In the genomic region with DNA sequence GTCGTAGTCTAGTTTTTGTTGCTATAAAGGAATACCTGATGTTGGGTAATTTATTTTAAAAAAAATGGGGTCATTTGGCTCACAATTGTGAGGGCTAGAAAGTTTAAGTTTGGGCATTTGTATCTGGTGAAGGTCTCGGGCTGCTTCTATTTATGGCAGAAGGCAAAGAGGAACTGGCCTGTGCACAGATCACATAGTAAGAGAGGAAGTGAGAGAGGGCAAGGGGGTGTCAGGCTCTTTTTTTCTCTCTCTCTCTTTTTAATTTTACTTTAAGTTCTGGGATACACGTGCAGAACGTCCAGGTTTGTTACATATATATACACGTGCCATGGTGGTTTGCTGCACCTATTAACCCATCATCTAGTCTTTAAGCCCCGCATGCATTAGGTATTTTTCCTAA, we compare ENCODE assay signal across 8 cellular contexts.
A peak's percentile ranks its signal among the peaks of the same experiment; 100 is the strongest.
DNase-seq lines count a peak whose midpoint lies in the region; ATAC-seq and TF ChIP-seq lines count a peak whose summit lies in the region.
"Had no signal": no experiment of that assay in that cellular context is flagged by ENCODE, and none has a peak within 500 bp of the region (broad histone marks: within the 10 kb centered on the region; RNA-seq: fewer than 3 reads in every experiment).

No MANE protein-coding gene starts in this region.

- no peaks in the 10 kb centered on the region for H3F3A ChIP-seq in Loucy (ENCODE audit: low read depth)

- no peaks in the 10 kb centered on the region for H3K79me2 ChIP-seq in Loucy (ENCODE audit: insufficient read depth, low read length)

- peaks cover 10% of the 10 kb centered on the region for H3K4me1 ChIP-seq in Loucy (ENCODE audit: insufficient read depth, low read length, poor library complexity, severe bottlenecking)

- H3K36me3 Mint-ChIP-seq in activated T-cell treated with anti-CD3 and anti-CD28 coated beads, Interleukin-2, amount 50 U/mL, for 4 hours (ENCODE audit: insufficient read depth), result peaks cover 1% of the 10 kb centered on the region

- H2AFZ ChIP-seq in Loucy (ENCODE audit: low read length), result no peak overlapping the region

- ATAC-seq in GM19035 (IDR thresholded peaks at IDR 0.05; ENCODE audit: unreplicated experiment), result peak; percentile 87
- peak; percentile 84 for ATAC-seq in HG02759 (IDR thresholded peaks at IDR 0.05; ENCODE audit: unreplicated experiment)
- no peak for ATAC-seq in activated T-cell treated with anti-CD3 and anti-CD28 coated beads, Interleukin-2, amount 50 U/mL, for 4 hours

- peak; percentile 62 for DNase-seq in pons (ENCODE audit: low spot score)
- DNase-seq in activated CD4-positive, CD25-positive, alpha-beta regulatory T cell treated with anti-CD3 and anti-CD28 coated beads, Interleukin-2, amount 50 U/mL, for 72 hours, result no peak
- no peak for DNase-seq in activated T-cell treated with anti-CD3 and anti-CD28 coated beads, Interleukin-2, amount 50 U/mL, for 4 hours
- DNase-seq in D341Med (ENCODE audit: low spot score), result no peak
- DNase-seq: activated CD4-positive, alpha-beta T cell treated with anti-CD3 and anti-CD28 coated beads, Interleukin-2, amount 50 U/mL, for 1 hour had no signal

- peak overlapping the region; percentile 34 for H3K4me2 ChIP-seq in Loucy (ENCODE audit: low read depth, low read length, poor library complexity, severe bottlenecking)

- no peaks in the 10 kb centered on the region for H3K27me3 ChIP-seq in Loucy (ENCODE audit: insufficient read depth, low read length, poor library complexity, severe bottlenecking)

- no peak overlapping the region for H3K4me3 Mint-ChIP-seq in activated T-cell treated with anti-CD3 and anti-CD28 coated beads, Interleukin-2, amount 50 U/mL, for 4 hours

- H3K4me1 Mint-ChIP-seq in activated T-cell treated with anti-CD3 and anti-CD28 coated beads, Interleukin-2, amount 50 U/mL, for 4 hours (ENCODE audit: low read depth), result peaks cover 38% of the 10 kb centered on the region

- no peak overlapping the region for H3K4me3 ChIP-seq in Loucy (ENCODE audit: low read length, poor library complexity, severe bottlenecking)

- H3K9me3 ChIP-seq in Loucy (ENCODE audit: insufficient read depth, low read depth, low read length), result peaks cover 6% of the 10 kb centered on the region; the same call in 1 of the 2 replicates

- H3K9ac ChIP-seq in Loucy (ENCODE audit: low read depth, low read length, poor library complexity, severe bottlenecking), result no peak overlapping the region

- no peaks in the 10 kb centered on the region for H3K9me2 ChIP-seq in Loucy (replicated peaks; ENCODE audit: low read depth, low read length)

- H3K27me3 Mint-ChIP-seq in activated T-cell treated with anti-CD3 and anti-CD28 coated beads, Interleukin-2, amount 50 U/mL, for 4 hours (ENCODE audit: low read depth), result peaks cover 14% of the 10 kb centered on the region

- H4K20me1 ChIP-seq in Loucy (ENCODE audit: insufficient read depth, low read length, poor library complexity, severe bottlenecking), result no peaks in the 10 kb centered on the region

- peaks cover 4% of the 10 kb centered on the region for H3K9me3 Mint-ChIP-seq in activated T-cell treated with anti-CD3 and anti-CD28 coated beads, Interleukin-2, amount 50 U/mL, for 4 hours

- no peak for TF ChIP-seq CTCF in Loucy (conservative IDR thresholded peaks at IDR 0.05; ENCODE audit: low read length)

- H3K36me3 ChIP-seq in Loucy (ENCODE audit: insufficient read depth, low read length), result no peaks in the 10 kb centered on the region

Comparison
In these comparisons a context has a peak if more than half of its experiments do, and no peak if none do; other contexts are left out.
1. ATAC-seq: peak in GM19035 (single experiment) and HG02759 (single experiment); none in activated T-cell treated with anti-CD3 and anti-CD28 coated beads, Interleukin-2, amount 50 U/mL, for 4 hours (0 of 2).